In the genomic region with DNA sequence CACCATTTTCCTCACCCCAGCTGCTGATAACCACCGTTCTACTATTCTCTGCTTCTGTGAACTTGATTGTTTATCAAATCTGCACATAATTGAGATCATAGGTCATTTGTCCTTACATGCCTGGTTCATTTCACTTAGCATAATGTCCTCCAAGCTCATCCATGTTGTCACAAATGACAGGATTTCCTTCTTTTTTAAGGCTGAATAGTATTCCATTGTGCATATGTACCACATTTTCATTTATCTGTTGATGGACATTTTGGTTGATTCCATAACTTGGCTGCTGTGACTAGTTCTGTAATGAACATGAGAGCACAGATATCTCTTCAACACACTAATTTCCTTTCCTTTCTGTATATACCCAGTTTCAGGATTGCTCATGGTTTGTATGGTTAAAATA, we compare ENCODE assay signal across 1 cellular context.
TF ChIP-seq lines count a peak whose summit lies in the region.

No MANE protein-coding gene starts in this region.

TF ChIP-seq in GM12878, 131 proteins besides CTCF, POLR2A, EP300 and RAD21 (continued from another document):
- TF ChIP-seq TBL1XR1 (IDR thresholded peaks at IDR 0.05; ENCODE audit: low read depth, low read length) (no peak), PML (IDR thresholded peaks at IDR 0.05; ENCODE audit: low read length) (no peak)
